Comparison of ENCODE assay signal across 21 cellular contexts in the genomic region with DNA sequence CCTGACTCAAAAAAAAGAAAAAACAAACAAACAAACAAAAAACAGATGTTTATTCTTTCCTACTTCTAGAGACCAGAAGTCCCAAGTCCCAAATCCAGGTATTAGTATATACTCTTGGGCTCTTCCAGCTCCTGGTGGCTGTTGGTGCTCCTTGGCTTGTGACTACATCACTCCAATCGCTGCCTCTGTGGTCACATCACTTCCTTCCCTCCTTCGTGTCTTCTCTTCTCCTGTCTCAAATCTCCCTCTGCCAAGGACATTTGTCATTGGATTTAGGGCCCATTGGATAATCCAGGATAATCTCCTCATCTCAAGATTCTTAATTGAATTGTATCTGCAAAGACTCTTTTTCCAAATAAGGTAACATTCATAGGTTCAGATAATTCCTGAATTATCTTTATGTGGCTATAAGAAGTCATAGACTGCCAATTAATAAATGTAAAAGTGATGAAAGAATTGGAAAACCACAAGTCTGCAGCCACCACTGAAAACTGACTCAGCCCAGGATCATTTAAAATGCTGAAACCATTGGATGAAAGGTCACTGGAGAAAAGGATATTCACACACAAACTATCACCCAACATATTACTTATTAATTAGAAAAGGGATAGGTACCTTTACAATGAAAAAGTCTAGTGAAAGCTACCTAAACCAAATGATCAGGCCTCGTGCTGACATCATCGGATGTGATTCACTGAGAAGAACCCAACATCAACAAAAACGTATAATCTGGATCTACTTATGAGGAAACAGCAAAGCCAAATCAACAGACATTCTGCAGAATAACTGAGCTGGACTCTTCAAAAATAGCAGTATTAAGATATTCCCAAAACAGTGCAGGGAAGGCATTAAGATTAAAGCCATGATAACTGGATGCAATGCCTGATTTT.
A peak's percentile ranks its signal among the peaks of the same experiment; 100 is the strongest.
DNase-seq lines count a peak whose midpoint lies in the region; ATAC-seq, FAIRE-seq and TF ChIP-seq lines count a peak whose summit lies in the region.
"Had no signal": no experiment of that assay in that cellular context is flagged by ENCODE, and none has a peak within 500 bp of the region (broad histone marks: within the 10 kb centered on the region; RNA-seq: fewer than 3 reads in every experiment).

No MANE protein-coding gene starts in this region.

- H3K27me3 ChIP-seq in upper lobe of right lung = no peaks in the 10 kb centered on the region
- H3K27me3 ChIP-seq: cardiac muscle cell, suprapubic skin had no signal

- no peaks in the 10 kb centered on the region for H3K9me3 Mint-ChIP-seq in naive thymus-derived CD8-positive, alpha-beta T cell
- H3K9me3 Mint-ChIP-seq: activated naive CD4-positive, alpha-beta T cell treated with anti-CD3 and anti-CD28 coated beads, Interleukin-2, amount 10 ng/mL, durations not matched to agents 7 days and 5 days; CD8-positive, alpha-beta T cell; natural killer cell had no signal

- H3K36me3 Mint-ChIP-seq in naive thymus-derived CD8-positive, alpha-beta T cell = no peaks in the 10 kb centered on the region
- H3K36me3 Mint-ChIP-seq: activated naive CD4-positive, alpha-beta T cell treated with anti-CD3 and anti-CD28 coated beads, Interleukin-2, amount 10 ng/mL, durations not matched to agents 7 days and 5 days; CD8-positive, alpha-beta T cell; natural killer cell had no signal

- peak; percentile 35 for ATAC-seq in upper lobe of right lung
- ATAC-seq in naive thymus-derived CD8-positive, alpha-beta T cell = no peak
- ATAC-seq: CD8-positive, alpha-beta T cell; natural killer cell had no signal

- no peak overlapping the region for H3K27ac Mint-ChIP-seq in naive thymus-derived CD8-positive, alpha-beta T cell
- H3K27ac Mint-ChIP-seq: activated naive CD4-positive, alpha-beta T cell treated with anti-CD3 and anti-CD28 coated beads, Interleukin-2, amount 10 ng/mL, durations not matched to agents 7 days and 5 days; CD8-positive, alpha-beta T cell; natural killer cell had no signal

- TF ChIP-seq CTCF in upper lobe of right lung (IDR thresholded peaks at IDR 0.05) = no peak

- no peaks in the 10 kb centered on the region for H3K4me1 ChIP-seq in upper lobe of right lung
- H3K4me1 ChIP-seq: suprapubic skin had no signal

- H3K9me3 ChIP-seq in upper lobe of right lung = no peaks in the 10 kb centered on the region
- H3K9me3 ChIP-seq: suprapubic skin had no signal

- no peak overlapping the region for H3K27ac ChIP-seq in upper lobe of right lung
- H3K27ac ChIP-seq: cardiac muscle cell, HL-60, suprapubic skin had no signal

- DNase-seq in GM04503 (ENCODE audit: low read depth) (peak; percentile 27), RCC 7860 (ENCODE audit: low spot score) (peak; percentile 73), fibroblast of peridontal ligament (ENCODE audit: extremely low read depth) (peak; percentile 79), upper lobe of right lung (no peak), occipital lobe (lab: John Stamatoyannopoulos, UW) (no peak), DMS53 treated with DMSO at 0.1 percent for 48 hours (lab: John Stamatoyannopoulos, UW; ENCODE audit: unreplicated experiment) (no peak)
- no peak for DNase-seq in naive thymus-derived CD8-positive, alpha-beta T cell
- DNase-seq: activated CD4-positive, alpha-beta T cell treated with anti-CD3 and anti-CD28 coated beads, Interleukin-2, amount 50 U/mL, for 1 hour; activated naive CD4-positive, alpha-beta T cell treated with anti-CD3 and anti-CD28 coated beads, Interleukin-2, amount 10 ng/mL, durations not matched to agents 7 days and 5 days; activated T-cell treated with anti-CD3 and anti-CD28 coated beads for 4 hours; CD8-positive, alpha-beta T cell; KG1; natural killer cell; NCI-H146; NCI-H2227 treated with DMSO at 0.1 percent for 48 hours; stimulated activated CD4-positive, alpha-beta T cell treated with anti-CD3 and anti-CD28 coated beads, Interleukin-1b, Interleukin-23, amount 100 ng/mL, for 48 hours; T-helper 9 cell had no signal

- intact Hi-C loops in upper lobe of right lung (cut with DNase I) = no loop called here

- H3K4me1 Mint-ChIP-seq in naive thymus-derived CD8-positive, alpha-beta T cell = peaks cover 3 to 14% (median 10%) of the 10 kb centered on the region in 4 donors

- POLR2A ChIA-PET in naive thymus-derived CD8-positive, alpha-beta T cell (lab: Charles Lee) = no interaction called here

- no peak overlapping the region for H3K4me3 Mint-ChIP-seq in naive thymus-derived CD8-positive, alpha-beta T cell
- H3K4me3 Mint-ChIP-seq: activated naive CD4-positive, alpha-beta T cell treated with anti-CD3 and anti-CD28 coated beads, Interleukin-2, amount 10 ng/mL, durations not matched to agents 7 days and 5 days; CD8-positive, alpha-beta T cell; natural killer cell had no signal

- peak; percentile 95 for FAIRE-seq in RCC 7860 (lab: Jason Lieb, UNC)
- FAIRE-seq: G401.6 had no signal

- no peaks in the 10 kb centered on the region for H3K27me3 Mint-ChIP-seq in naive thymus-derived CD8-positive, alpha-beta T cell

- H3K36me3 ChIP-seq in upper lobe of right lung = no peaks in the 10 kb centered on the region
- H3K36me3 ChIP-seq: cardiac muscle cell, suprapubic skin had no signal

- H3K4me3 ChIP-seq in upper lobe of right lung = no peak overlapping the region
- H3K4me3 ChIP-seq: cardiac muscle cell, suprapubic skin had no signal

Comparison
In these comparisons a context has a peak if more than half of its experiments do, and no peak if none do; other contexts are left out.
1. DNase-seq: peak in GM04503 (single experiment), RCC 7860 (single experiment) and fibroblast of peridontal ligament (single experiment); none in upper lobe of right lung (single experiment), occipital lobe (single experiment), DMS53 treated with DMSO at 0.1 percent for 48 hours (single experiment) and naive thymus-derived CD8-positive, alpha-beta T cell (0 of 10).